Comparison of ENCODE assay signal across 1 cellular context in the genomic region with DNA sequence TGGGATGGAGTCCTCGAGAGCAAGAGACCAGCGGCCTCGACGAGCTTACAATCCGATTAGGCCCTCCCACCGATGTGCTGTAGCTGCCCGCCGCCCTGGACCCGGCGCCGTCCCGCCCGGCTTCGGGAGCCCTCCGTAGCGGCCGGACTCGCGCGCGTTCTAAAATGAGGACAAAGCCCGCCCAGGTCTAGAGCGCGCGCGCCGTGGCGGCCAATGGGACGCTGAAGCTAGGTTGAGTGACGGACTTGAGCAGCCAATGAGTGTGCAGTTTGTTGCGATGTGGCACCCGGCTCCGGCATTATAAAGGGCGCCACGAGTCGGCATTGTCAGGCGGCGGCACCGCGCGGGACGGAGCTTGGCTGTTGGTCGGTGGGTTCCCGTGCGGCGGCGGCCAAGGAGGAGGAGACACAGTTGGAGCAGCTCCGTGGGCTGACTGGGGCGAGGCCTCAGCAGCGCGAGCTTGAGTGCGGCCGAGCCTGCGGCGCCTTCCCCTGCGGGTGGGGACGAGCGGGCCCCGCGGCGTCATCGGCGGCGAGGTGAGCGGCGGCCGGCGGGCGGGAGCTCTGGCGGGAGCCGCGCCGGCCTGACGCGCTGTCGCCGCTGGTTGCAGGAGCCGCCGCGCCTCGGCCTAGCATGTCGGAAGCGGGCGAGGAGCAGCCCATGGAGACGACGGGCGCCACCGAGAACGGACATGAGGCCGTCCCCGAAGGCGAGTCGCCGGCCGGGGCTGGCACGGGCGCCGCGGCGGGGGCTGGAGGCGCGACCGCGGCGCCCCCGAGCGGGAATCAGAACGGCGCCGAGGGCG.
TF ChIP-seq lines count a peak whose summit lies in the region.

TSS of gene HNRNPAB (plus strand) at position 329 of the 805 bp plus-strand sequence. CDS start at position 634, 305 bp downstream.

TF ChIP-seq in WTC11, 78 proteins besides CTCF, POLR2A, EP300 and RAD21 (continued from another document and continues in another):
- TF ChIP-seq AFF4 (CRISPR knock-in tag; IDR thresholded peaks at IDR 0.05; ENCODE audit: borderline replicate concordance), result no peak
- peak; percentile 76; the same call in 1 of the 2 replicates for TF ChIP-seq ZNF671 (CRISPR knock-in tag; IDR thresholded peaks at IDR 0.05)
- TF ChIP-seq ZNF317 (CRISPR knock-in tag; IDR thresholded peaks at IDR 0.05; ENCODE audit: borderline replicate concordance, low read depth), result no peak
- no peak; the same call in 1 of the 2 replicates for TF ChIP-seq TCF7 (CRISPR knock-in tag; IDR thresholded peaks at IDR 0.05; ENCODE audit: low read depth)
- no peak; the same call in 1 of the 2 replicates for TF ChIP-seq ZNF263 (CRISPR knock-in tag; IDR thresholded peaks at IDR 0.05; ENCODE audit: low read depth)
- no peak; the same call in 1 of the 2 replicates for TF ChIP-seq ZNF281 (CRISPR knock-in tag; IDR thresholded peaks at IDR 0.05)
- no peak for TF ChIP-seq ZNF396 (CRISPR knock-in tag; IDR thresholded peaks at IDR 0.05; ENCODE audit: borderline replicate concordance)
- no peak for TF ChIP-seq CBFB (CRISPR knock-in tag; IDR thresholded peaks at IDR 0.05; ENCODE audit: low read depth)
- TF ChIP-seq, protein P1, sequence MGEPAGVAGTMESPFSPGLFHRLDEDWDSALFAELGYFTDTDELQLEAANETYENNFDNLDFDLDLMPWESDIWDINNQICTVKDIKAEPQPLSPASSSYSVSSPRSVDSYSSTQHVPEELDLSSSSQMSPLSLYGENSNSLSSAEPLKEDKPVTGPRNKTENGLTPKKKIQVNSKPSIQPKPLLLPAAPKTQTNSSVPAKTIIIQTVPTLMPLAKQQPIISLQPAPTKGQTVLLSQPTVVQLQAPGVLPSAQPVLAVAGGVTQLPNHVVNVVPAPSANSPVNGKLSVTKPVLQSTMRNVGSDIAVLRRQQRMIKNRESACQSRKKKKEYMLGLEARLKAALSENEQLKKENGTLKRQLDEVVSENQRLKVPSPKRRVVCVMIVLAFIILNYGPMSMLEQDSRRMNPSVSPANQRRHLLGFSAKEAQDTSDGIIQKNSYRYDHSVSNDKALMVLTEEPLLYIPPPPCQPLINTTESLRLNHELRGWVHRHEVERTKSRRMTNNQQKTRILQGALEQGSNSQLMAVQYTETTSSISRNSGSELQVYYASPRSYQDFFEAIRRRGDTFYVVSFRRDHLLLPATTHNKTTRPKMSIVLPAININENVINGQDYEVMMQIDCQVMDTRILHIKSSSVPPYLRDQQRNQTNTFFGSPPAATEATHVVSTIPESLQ (CRISPR knock-in tag; IDR thresholded peaks at IDR 0.05), result peak; percentile 11; the same call in 1 of the 2 replicates
- TF ChIP-seq, protein P2, sequence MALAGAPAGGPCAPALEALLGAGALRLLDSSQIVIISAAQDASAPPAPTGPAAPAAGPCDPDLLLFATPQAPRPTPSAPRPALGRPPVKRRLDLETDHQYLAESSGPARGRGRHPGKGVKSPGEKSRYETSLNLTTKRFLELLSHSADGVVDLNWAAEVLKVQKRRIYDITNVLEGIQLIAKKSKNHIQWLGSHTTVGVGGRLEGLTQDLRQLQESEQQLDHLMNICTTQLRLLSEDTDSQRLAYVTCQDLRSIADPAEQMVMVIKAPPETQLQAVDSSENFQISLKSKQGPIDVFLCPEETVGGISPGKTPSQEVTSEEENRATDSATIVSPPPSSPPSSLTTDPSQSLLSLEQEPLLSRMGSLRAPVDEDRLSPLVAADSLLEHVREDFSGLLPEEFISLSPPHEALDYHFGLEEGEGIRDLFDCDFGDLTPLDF (CRISPR knock-in tag; IDR thresholded peaks at IDR 0.05), result no peak; the same call in 1 of the 2 replicates
- TF ChIP-seq, protein P3, sequence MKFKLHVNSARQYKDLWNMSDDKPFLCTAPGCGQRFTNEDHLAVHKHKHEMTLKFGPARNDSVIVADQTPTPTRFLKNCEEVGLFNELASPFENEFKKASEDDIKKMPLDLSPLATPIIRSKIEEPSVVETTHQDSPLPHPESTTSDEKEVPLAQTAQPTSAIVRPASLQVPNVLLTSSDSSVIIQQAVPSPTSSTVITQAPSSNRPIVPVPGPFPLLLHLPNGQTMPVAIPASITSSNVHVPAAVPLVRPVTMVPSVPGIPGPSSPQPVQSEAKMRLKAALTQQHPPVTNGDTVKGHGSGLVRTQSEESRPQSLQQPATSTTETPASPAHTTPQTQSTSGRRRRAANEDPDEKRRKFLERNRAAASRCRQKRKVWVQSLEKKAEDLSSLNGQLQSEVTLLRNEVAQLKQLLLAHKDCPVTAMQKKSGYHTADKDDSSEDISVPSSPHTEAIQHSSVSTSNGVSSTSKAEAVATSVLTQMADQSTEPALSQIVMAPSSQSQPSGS (CRISPR knock-in tag; IDR thresholded peaks at IDR 0.05; ENCODE audit: borderline replicate concordance, low read depth), result no peak
- TF ChIP-seq, protein P4, sequence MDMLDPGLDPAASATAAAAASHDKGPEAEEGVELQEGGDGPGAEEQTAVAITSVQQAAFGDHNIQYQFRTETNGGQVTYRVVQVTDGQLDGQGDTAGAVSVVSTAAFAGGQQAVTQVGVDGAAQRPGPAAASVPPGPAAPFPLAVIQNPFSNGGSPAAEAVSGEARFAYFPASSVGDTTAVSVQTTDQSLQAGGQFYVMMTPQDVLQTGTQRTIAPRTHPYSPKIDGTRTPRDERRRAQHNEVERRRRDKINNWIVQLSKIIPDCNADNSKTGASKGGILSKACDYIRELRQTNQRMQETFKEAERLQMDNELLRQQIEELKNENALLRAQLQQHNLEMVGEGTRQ (CRISPR knock-in tag; IDR thresholded peaks at IDR 0.05), result no peak; the same call in 1 of the 2 replicates
- TF ChIP-seq AR (CRISPR knock-in tag; IDR thresholded peaks at IDR 0.05), result no peak
- TF ChIP-seq NR2C2 (CRISPR knock-in tag; IDR thresholded peaks at IDR 0.05), result no peak
- peak; percentile 77 for TF ChIP-seq CREM (CRISPR knock-in tag; IDR thresholded peaks at IDR 0.05)
- no peak for TF ChIP-seq SOX15 (CRISPR knock-in tag; IDR thresholded peaks at IDR 0.05)
- TF ChIP-seq IRF2 (CRISPR knock-in tag; IDR thresholded peaks at IDR 0.05; ENCODE audit: borderline replicate concordance, low read depth), result no peak
- peak; percentile 87 for TF ChIP-seq HMGXB4 (CRISPR knock-in tag; IDR thresholded peaks at IDR 0.05)
- TF ChIP-seq, protein P5, sequence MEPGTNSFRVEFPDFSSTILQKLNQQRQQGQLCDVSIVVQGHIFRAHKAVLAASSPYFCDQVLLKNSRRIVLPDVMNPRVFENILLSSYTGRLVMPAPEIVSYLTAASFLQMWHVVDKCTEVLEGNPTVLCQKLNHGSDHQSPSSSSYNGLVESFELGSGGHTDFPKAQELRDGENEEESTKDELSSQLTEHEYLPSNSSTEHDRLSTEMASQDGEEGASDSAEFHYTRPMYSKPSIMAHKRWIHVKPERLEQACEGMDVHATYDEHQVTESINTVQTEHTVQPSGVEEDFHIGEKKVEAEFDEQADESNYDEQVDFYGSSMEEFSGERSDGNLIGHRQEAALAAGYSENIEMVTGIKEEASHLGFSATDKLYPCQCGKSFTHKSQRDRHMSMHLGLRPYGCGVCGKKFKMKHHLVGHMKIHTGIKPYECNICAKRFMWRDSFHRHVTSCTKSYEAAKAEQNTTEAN (CRISPR knock-in tag; IDR thresholded peaks at IDR 0.05), result no peak
- TF ChIP-seq ESRRA (CRISPR knock-in tag; IDR thresholded peaks at IDR 0.05; ENCODE audit: borderline replicate concordance), result no peak; the same call in 1 of the 2 replicates
- TF ChIP-seq ZNF121 (CRISPR knock-in tag; IDR thresholded peaks at IDR 0.05), result no peak
- peak; percentile 54; the same call in 1 of the 2 replicates for TF ChIP-seq IRF1 (CRISPR knock-in tag; IDR thresholded peaks at IDR 0.05)
- TF ChIP-seq MAX (CRISPR knock-in tag; IDR thresholded peaks at IDR 0.05), result peak; percentile 95
- peak; percentile 82 for TF ChIP-seq SP1 (CRISPR knock-in tag; conservative IDR thresholded peaks at IDR 0.05)
- TF ChIP-seq, protein P6, sequence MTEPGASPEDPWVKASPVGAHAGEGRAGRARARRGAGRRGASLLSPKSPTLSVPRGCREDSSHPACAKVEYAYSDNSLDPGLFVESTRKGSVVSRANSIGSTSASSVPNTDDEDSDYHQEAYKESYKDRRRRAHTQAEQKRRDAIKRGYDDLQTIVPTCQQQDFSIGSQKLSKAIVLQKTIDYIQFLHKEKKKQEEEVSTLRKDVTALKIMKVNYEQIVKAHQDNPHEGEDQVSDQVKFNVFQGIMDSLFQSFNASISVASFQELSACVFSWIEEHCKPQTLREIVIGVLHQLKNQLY (CRISPR knock-in tag; IDR thresholded peaks at IDR 0.05), result no peak
- no peak for TF ChIP-seq JAZF1 (CRISPR knock-in tag; IDR thresholded peaks at IDR 0.05)
